Comparison of ENCODE assay signal across 34 cellular contexts in the genomic region with DNA sequence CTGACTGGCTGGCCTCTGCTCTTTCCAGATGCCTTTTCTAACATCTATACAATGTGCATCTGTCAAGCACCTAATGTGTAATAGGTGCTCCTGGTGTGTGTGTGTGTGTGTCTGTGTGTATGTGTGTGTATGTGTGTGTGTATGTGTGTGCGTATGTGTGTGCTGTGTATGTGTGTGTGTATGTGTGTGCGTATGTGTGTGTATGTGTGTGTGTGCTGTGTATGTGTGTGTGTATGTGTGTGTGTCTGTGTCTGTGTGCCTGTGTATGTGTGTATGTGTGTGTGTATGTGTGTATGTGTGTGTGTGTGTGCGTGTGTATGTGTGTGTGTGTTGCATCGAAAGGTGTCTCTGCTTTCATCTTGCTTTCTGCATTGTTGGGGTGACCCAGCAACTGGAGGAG. TPM values are rescaled to one million over a fixed set of nuclear protein-coding genes. Genes with fewer than 3 reads are reported as not detected.
"Had no signal": no experiment of that assay in that cellular context is flagged by ENCODE, and none has a peak within 500 bp of the region (broad histone marks: within the 10 kb centered on the region; RNA-seq: fewer than 3 reads in every experiment).

No MANE protein-coding gene starts in this region.

- H3K27ac ChIP-seq: neutrophil, right lobe of liver, testis, transverse colon, uterus, VCaP had no signal

- H3K9me3 Mint-ChIP-seq: activated naive CD4-positive, alpha-beta T cell treated with anti-CD3 and anti-CD28 coated beads, Interleukin-2, amount 10 ng/mL, durations not matched to agents 7 days and 5 days; activated naive CD8-positive, alpha-beta T cell treated with anti-CD3 and anti-CD28 coated beads, Interleukin-2, amount 50 U/mL, for 24 hours; activated T-helper 1 cell treated with anti-CD3 and anti-CD28 coated beads, Interleukin-12 subunit alpha, Interleukin-12 subunit beta, Interleukin-2, Interleukin-4 antibody, amounts not matched to agents 30 ng/mL and 10 ng/mL and 1 ng/mL, durations not matched to agents 14 hours and 24 hours and 36 hours; naive thymus-derived CD4-positive, alpha-beta T cell; T-helper 1 cell treated with Interleukin-12 subunit alpha and Interleukin-12 subunit beta and Interleukin-4 antibody, amounts not matched to agents 30 μg/mL and 1 μg/mL, for 36 hours had no signal

- H3K36me3 Mint-ChIP-seq: activated naive CD4-positive, alpha-beta T cell treated with anti-CD3 and anti-CD28 coated beads, Interleukin-2, amount 10 ng/mL, durations not matched to agents 7 days and 5 days; naive thymus-derived CD4-positive, alpha-beta T cell had no signal

- H3K9me3 ChIP-seq: neutrophil, right lobe of liver, testis, transverse colon, uterus had no signal

- ATAC-seq: activated naive CD8-positive, alpha-beta T cell treated with anti-CD3 and anti-CD28 coated beads, Interleukin-2, amount 50 U/mL, for 24 hours; left cardiac atrium; naive thymus-derived CD4-positive, alpha-beta T cell; right lobe of liver; stimulated activated naive CD8-positive, alpha-beta T cell treated with anti-CD3 and anti-CD28 coated beads, Interleukin-15, Interleukin-2, amounts not matched to agents 100 U/mL and 50 U/mL, for 24 hours had no signal

- H3K36me3 ChIP-seq: neutrophil, right lobe of liver, transverse colon, uterus had no signal

- FAIRE-seq: colon, keratinocyte, TTC549 had no signal

- H3K27me3 ChIP-seq: neutrophil, right lobe of liver, testis, transverse colon, uterus had no signal

- H3K4me1 Mint-ChIP-seq: activated naive CD4-positive, alpha-beta T cell treated with anti-CD3 and anti-CD28 coated beads, Interleukin-2, amount 10 ng/mL, durations not matched to agents 7 days and 5 days; activated naive CD8-positive, alpha-beta T cell treated with anti-CD3 and anti-CD28 coated beads, Interleukin-2, amount 50 U/mL, for 24 hours; naive thymus-derived CD4-positive, alpha-beta T cell had no signal

- H3K27me3 Mint-ChIP-seq: activated naive CD8-positive, alpha-beta T cell treated with anti-CD3 and anti-CD28 coated beads, Interleukin-2, amount 50 U/mL, for 24 hours had no signal

- DNase-seq: activated CD4-positive, alpha-beta T cell treated with anti-CD3 and anti-CD28 coated beads for 4 hours; activated CD4-positive, alpha-beta T cell treated with anti-CD3 and anti-CD28 coated beads, Interleukin-2, amount 50 U/mL, for 48 hours; activated CD8-positive, alpha-beta memory T cell treated with anti-CD3 and anti-CD28 coated beads, Interleukin-2, amount 50 U/mL, for 4 hours; activated gamma-delta T cell; activated naive CD4-positive, alpha-beta T cell treated with anti-CD3 and anti-CD28 coated beads, Interleukin-2, amount 10 ng/mL, durations not matched to agents 7 days and 5 days; activated naive CD8-positive, alpha-beta T cell treated with anti-CD3 and anti-CD28 coated beads, Interleukin-2, amount 50 U/mL, for 24 hours; activated T-cell treated with anti-CD3 and anti-CD28 coated beads, Interleukin-2, amount 50 U/mL, for 1 hour; amygdala; dermis blood vessel endothelial cell; effector CD4-positive, alpha-beta T cell; head of caudate nucleus; hippocampal formation; left cardiac atrium; mammary epithelial cell; midbrain; naive thymus-derived CD4-positive, alpha-beta T cell; stimulated activated CD4-positive, alpha-beta T cell treated with anti-CD3 and anti-CD28 coated beads, Interleukin-12 subunit alpha, Interleukin-12 subunit beta, amount 100 ng/mL, for 4 hours; stimulated activated CD4-positive, alpha-beta T cell treated with anti-CD3 and anti-CD28 coated beads, Interleukin-4, amount 100 ng/mL, for 1 hour; stimulated activated naive CD8-positive, alpha-beta T cell treated with anti-CD3 and anti-CD28 coated beads, Interleukin-15, Interleukin-2, amounts not matched to agents 100 U/mL and 50 U/mL, for 24 hours; T-helper 9 cell; testis; transverse colon; uterus had no signal

- H3K4me3 ChIP-seq: right lobe of liver, testis, transverse colon, uterus had no signal

- H3K4me3 Mint-ChIP-seq: activated naive CD4-positive, alpha-beta T cell treated with anti-CD3 and anti-CD28 coated beads, Interleukin-2, amount 10 ng/mL, durations not matched to agents 7 days and 5 days; activated naive CD8-positive, alpha-beta T cell treated with anti-CD3 and anti-CD28 coated beads, Interleukin-2, amount 50 U/mL, for 24 hours; activated T-helper 1 cell treated with anti-CD3 and anti-CD28 coated beads, Interleukin-12 subunit alpha, Interleukin-12 subunit beta, Interleukin-2, Interleukin-4 antibody, amounts not matched to agents 30 ng/mL and 10 ng/mL and 1 ng/mL, durations not matched to agents 14 hours and 24 hours and 36 hours; naive thymus-derived CD4-positive, alpha-beta T cell; T-helper 1 cell treated with Interleukin-12 subunit alpha and Interleukin-12 subunit beta and Interleukin-4 antibody, amounts not matched to agents 30 μg/mL and 1 μg/mL, for 36 hours had no signal

- H3K27ac Mint-ChIP-seq: activated naive CD4-positive, alpha-beta T cell treated with anti-CD3 and anti-CD28 coated beads, Interleukin-2, amount 10 ng/mL, durations not matched to agents 7 days and 5 days; activated naive CD8-positive, alpha-beta T cell treated with anti-CD3 and anti-CD28 coated beads, Interleukin-2, amount 50 U/mL, for 24 hours; activated T-helper 1 cell treated with anti-CD3 and anti-CD28 coated beads, Interleukin-12 subunit alpha, Interleukin-12 subunit beta, Interleukin-2, Interleukin-4 antibody, amounts not matched to agents 30 ng/mL and 10 ng/mL and 1 ng/mL, durations not matched to agents 14 hours and 24 hours and 36 hours; naive thymus-derived CD4-positive, alpha-beta T cell; T-helper 1 cell treated with Interleukin-12 subunit alpha and Interleukin-12 subunit beta and Interleukin-4 antibody, amounts not matched to agents 30 μg/mL and 1 μg/mL, for 36 hours had no signal

- H3K4me1 ChIP-seq: right lobe of liver, transverse colon, uterus had no signal

RNA-seq across cellular contexts. Expression of gene PKNOX2, which starts 57.9 kb away (rescaled TPM):
- total RNA-seq: activated CD8-positive, alpha-beta memory T cell treated with anti-CD3 and anti-CD28 coated beads for 36 hours; activated T-helper 1 cell treated with anti-CD3 and anti-CD28 coated beads, Interleukin-12 subunit alpha, Interleukin-12 subunit beta, Interleukin-2, Interleukin-4 antibody, amounts not matched to agents 30 ng/mL and 10 ng/mL and 1 ng/mL, durations not matched to agents 14 hours and 24 hours and 36 hours; dermis blood vessel endothelial cell; epithelial cell of proximal tubule; naive thymus-derived CD4-positive, alpha-beta T cell; renal cortical epithelial cell had no signal
- polyA plus RNA-seq: naive thymus-derived CD4-positive, alpha-beta T cell had no signal
